In the genomic region with DNA sequence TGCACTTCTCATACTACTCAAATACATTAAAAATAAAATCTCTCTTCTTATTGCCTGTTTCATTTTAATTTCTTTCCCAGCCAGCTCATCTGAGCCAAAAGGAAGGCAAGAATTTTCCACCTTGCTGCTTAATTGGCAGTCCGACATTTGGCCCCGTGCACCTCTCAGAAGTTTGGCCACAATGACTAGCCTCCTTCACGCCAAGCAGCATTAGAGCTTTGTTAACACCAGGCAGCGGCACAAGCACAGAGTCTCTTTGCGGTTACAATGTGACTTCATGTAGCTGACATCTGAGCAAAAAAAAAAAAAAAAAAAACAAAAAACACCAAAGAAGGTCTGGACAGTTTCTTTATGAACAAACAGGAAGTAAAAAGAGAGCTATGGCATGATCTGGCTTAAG, we compare ENCODE assay signal across 26 cellular contexts.
DNase-seq lines count a peak whose midpoint lies in the region; ATAC-seq, FAIRE-seq and TF ChIP-seq lines count a peak whose summit lies in the region.
"Had no signal": no experiment of that assay in that cellular context is flagged by ENCODE, and none has a peak within 500 bp of the region (broad histone marks: within the 10 kb centered on the region; RNA-seq: fewer than 3 reads in every experiment).

No MANE protein-coding gene starts in this region.

- TF ChIP-seq EP300 in upper lobe of left lung (IDR thresholded peaks at IDR 0.05): no peak
- no peak for TF ChIP-seq EP300 in esophagus muscularis mucosa (IDR thresholded peaks at IDR 0.05)

- no peak for ATAC-seq in upper lobe of left lung (ENCODE audit: low FRiP score in 2 of 2)

- no peaks in the 10 kb centered on the region for H3K27me3 Mint-ChIP-seq in astrocyte (ENCODE audit: low read depth, unreplicated experiment)
- H3K27me3 Mint-ChIP-seq: CD4-positive, CD25-positive, alpha-beta regulatory T cell had no signal

- H3K9ac ChIP-seq in astrocyte (ENCODE audit: low read length): no peak overlapping the region
- H3K9ac ChIP-seq: BLaER1, GM23248 had no signal

- H3K4me1 Mint-ChIP-seq in astrocyte (ENCODE audit: low read depth, unreplicated experiment): peaks cover 6% of the 10 kb centered on the region
- H3K4me1 Mint-ChIP-seq: B cell; CD4-positive, CD25-positive, alpha-beta regulatory T cell; CD8-positive, alpha-beta memory T cell had no signal

- intact Hi-C loops in esophagus muscularis mucosa (cut with DNase I): no loop called here

- FAIRE-seq in astrocyte (lab: Jason Lieb, UNC): no peak
- FAIRE-seq: A204.1, D721Med, GM12891, GM18507, H1 had no signal

- DNase-seq in G401 (ENCODE audit: low spot score): peak; percentile 94
- peak; percentile 26 for DNase-seq in astrocyte (ENCODE audit: low read depth)
- DNase-seq in cerebellar cortex (ENCODE audit: low spot score): peak; percentile 93
- peak; percentile 62 for DNase-seq in medulla oblongata (ENCODE audit: extremely low spot score)
- no peak for DNase-seq in NCI-H2029 (lab: John Stamatoyannopoulos, UW)
- no peak for DNase-seq in upper lobe of left lung
- DNase-seq in hepatocyte (ENCODE audit: low spot score): no peak
- no peak for DNase-seq in esophagus muscularis mucosa (ENCODE audit: extremely low spot score)
- DNase-seq: CD4-positive, CD25-positive, alpha-beta regulatory T cell; CD8-positive, alpha-beta memory T cell; DMS 273 treated with DMSO at 0.1 percent for 48 hours; DMS79; EL; GF-D8; GM23248; H7; HCEC 1CT had no signal

- in situ Hi-C loops in G401 (cut with HindIII; ENCODE audit: low sequenced_read_pairs): no loop called here

- H2AFZ ChIP-seq in astrocyte (ENCODE audit: low read depth, low read length) (no peak overlapping the region), hepatocyte (no peak overlapping the region)
- H2AFZ ChIP-seq: GM23248 had no signal

- H3K36me3 ChIP-seq in astrocyte (ENCODE audit: insufficient read depth, low read length) (no peaks in the 10 kb centered on the region), upper lobe of left lung (no peaks in the 10 kb centered on the region), hepatocyte (replicated peaks; ENCODE audit: insufficient read depth, low read depth) (no peaks in the 10 kb centered on the region), esophagus muscularis mucosa (no peaks in the 10 kb centered on the region)
- H3K36me3 ChIP-seq: BLaER1 had no signal

- 92% methylated on average over 5 of the region's 5 CpGs for WGBS in upper lobe of left lung, 2 donors
- 97% methylated on average over 5 of the region's 5 CpGs for WGBS in hepatocyte (ENCODE audit: low lambda C conversion rate, missing lambda C conversion rate)
- WGBS in esophagus muscularis mucosa: 91% methylated on average over 5 of the region's 5 CpGs

- no peaks in the 10 kb centered on the region for H3K9me2 ChIP-seq in hepatocyte (replicated peaks; ENCODE audit: insufficient read depth)

- H3K9me3 ChIP-seq in astrocyte (ENCODE audit: insufficient read depth, low read depth, low read length) (no peaks in the 10 kb centered on the region), upper lobe of left lung (no peaks in the 10 kb centered on the region), hepatocyte (ENCODE audit: low read depth) (no peaks in the 10 kb centered on the region), esophagus muscularis mucosa (no peaks in the 10 kb centered on the region)
- H3K9me3 ChIP-seq: BLaER1 had no signal

- H3K4me2 ChIP-seq in astrocyte (ENCODE audit: low read length): no peak overlapping the region
- H3K4me2 ChIP-seq in hepatocyte: no peak overlapping the region
- H3K4me2 ChIP-seq: BLaER1 had no signal

- H3K9me3 Mint-ChIP-seq in astrocyte (ENCODE audit: unreplicated experiment): peaks cover 1% of the 10 kb centered on the region

- TF ChIP-seq CTCF in astrocyte (IDR thresholded peaks at IDR 0.05; ENCODE audit: insufficient read depth, low read depth, low read length): no peak
- no peak for TF ChIP-seq CTCF in upper lobe of left lung (IDR thresholded peaks at IDR 0.05)
- no peak for TF ChIP-seq CTCF in hepatocyte (IDR thresholded peaks at IDR 0.05; ENCODE audit: poor library complexity)
- TF ChIP-seq CTCF in esophagus muscularis mucosa (IDR thresholded peaks at IDR 0.05): no peak

- H4K20me1 ChIP-seq in astrocyte (ENCODE audit: insufficient read depth, low read length): no peaks in the 10 kb centered on the region
- H4K20me1 ChIP-seq in hepatocyte (ENCODE audit: insufficient read depth, poor library complexity, severe bottlenecking): no peaks in the 10 kb centered on the region
- H4K20me1 ChIP-seq: BLaER1 had no signal

- H3K4me3 ChIP-seq in astrocyte (ENCODE audit: insufficient read depth, low read depth, low read length) (no peak overlapping the region), upper lobe of left lung (no peak overlapping the region), hepatocyte (no peak overlapping the region), esophagus muscularis mucosa (no peak overlapping the region)
- H3K4me3 ChIP-seq: BLaER1, GM23248 had no signal

- H3K4me1 ChIP-seq in astrocyte (ENCODE audit: insufficient read depth, low read length) (no peaks in the 10 kb centered on the region), upper lobe of left lung (no peaks in the 10 kb centered on the region), hepatocyte (ENCODE audit: insufficient read depth) (no peaks in the 10 kb centered on the region), esophagus muscularis mucosa (peaks cover 0 to 6% (median 2%) of the 10 kb centered on the region in 4 donors)
- H3K4me1 ChIP-seq: BLaER1 had no signal

- TF ChIP-seq POLR2A in upper lobe of left lung (IDR thresholded peaks at IDR 0.05) (no peak), esophagus muscularis mucosa (IDR thresholded peaks at IDR 0.05; ENCODE audit: low read depth) (no peak)

- H3K4me3 Mint-ChIP-seq in astrocyte (ENCODE audit: unreplicated experiment): no peak overlapping the region
- H3K4me3 Mint-ChIP-seq: B cell; CD4-positive, CD25-positive, alpha-beta regulatory T cell; CD8-positive, alpha-beta memory T cell had no signal

- no peaks in the 10 kb centered on the region for H3K27me3 ChIP-seq in astrocyte (ENCODE audit: insufficient read depth, low read length)
- H3K27me3 ChIP-seq in upper lobe of left lung: no peaks in the 10 kb centered on the region
- H3K27me3 ChIP-seq in hepatocyte: no peaks in the 10 kb centered on the region
- H3K27me3 ChIP-seq in esophagus muscularis mucosa: no peaks in the 10 kb centered on the region
- H3K27me3 ChIP-seq: BLaER1 had no signal

- H3K27ac Mint-ChIP-seq in astrocyte (ENCODE audit: unreplicated experiment): no peak overlapping the region
- H3K27ac Mint-ChIP-seq: B cell; CD4-positive, CD25-positive, alpha-beta regulatory T cell; CD8-positive, alpha-beta memory T cell had no signal

- H3K79me2 ChIP-seq in astrocyte (ENCODE audit: insufficient read depth, low read length): no peaks in the 10 kb centered on the region
- no peaks in the 10 kb centered on the region for H3K79me2 ChIP-seq in hepatocyte

- no peak overlapping the region for H3K27ac ChIP-seq in astrocyte (ENCODE audit: low read depth, low read length)
- no peak overlapping the region for H3K27ac ChIP-seq in upper lobe of left lung
- H3K27ac ChIP-seq in hepatocyte: no peak overlapping the region
- no peak overlapping the region for H3K27ac ChIP-seq in esophagus muscularis mucosa (replicated peaks in 1 of 4)
- H3K27ac ChIP-seq: 22Rv1, BLaER1, C4-2B, GM23248 had no signal

- H3K36me3 Mint-ChIP-seq in astrocyte (ENCODE audit: low read depth, unreplicated experiment): no peaks in the 10 kb centered on the region
- H3K36me3 Mint-ChIP-seq: CD4-positive, CD25-positive, alpha-beta regulatory T cell; CD8-positive, alpha-beta memory T cell had no signal

Comparison
In these comparisons a context has a peak if more than half of its experiments do, and no peak if none do; other contexts are left out.
1. DNase-seq: peak in G401 (single experiment), astrocyte (single experiment), cerebellar cortex (single experiment) and medulla oblongata (single experiment); none in NCI-H2029 (single experiment), upper lobe of left lung (0 of 2), hepatocyte (single experiment) and esophagus muscularis mucosa (single experiment).